ENCODE assay signal across 20 cellular contexts in genomic region chr6:85041376-85041775, GRCh38.
DNase-seq lines count a peak whose midpoint lies in the region; ATAC-seq, FAIRE-seq and TF ChIP-seq lines count a peak whose summit lies in the region.
"Had no signal": no experiment of that assay in that cellular context is flagged by ENCODE, and none has a peak within 500 bp of the region (broad histone marks: within the 10 kb centered on the region; RNA-seq: fewer than 3 reads in every experiment).

No MANE protein-coding gene starts in this region.

- no peak for TF ChIP-seq CTCF in VCaP (conservative IDR thresholded peaks at IDR 0.05)
- TF ChIP-seq CTCF in kidney (IDR thresholded peaks at IDR 0.05; ENCODE audit: borderline replicate concordance, extremely low read depth, insufficient read depth): no peak
- no peak for TF ChIP-seq CTCF in uterus (IDR thresholded peaks at IDR 0.05)

- no peak for TF ChIP-seq POLR2A in uterus (IDR thresholded peaks at IDR 0.05)

- H3K27ac ChIP-seq in VCaP: peak overlapping the region; percentile 17; the same call in 1 of the 2 replicates
- H3K27ac ChIP-seq in kidney (ENCODE audit: low read depth in 2 of 2, low read length in 2 of 2): no peak overlapping the region
- no peak overlapping the region for H3K27ac ChIP-seq in uterus
- H3K27ac ChIP-seq: epithelial cell of prostate, sigmoid colon had no signal

- H3K4me3 ChIP-seq in kidney (ENCODE audit: low read length in 2 of 2) (no peak overlapping the region), uterus (no peak overlapping the region)
- H3K4me3 ChIP-seq: MG63, sigmoid colon had no signal

- no peaks in the 10 kb centered on the region for H3K4me1 ChIP-seq in kidney (ENCODE audit: control insufficient read depth in 1 of 2, insufficient read depth in 1 of 2, low read depth in 1 of 2, low read length in 2 of 2)
- no peaks in the 10 kb centered on the region for H3K4me1 ChIP-seq in uterus
- H3K4me1 ChIP-seq: sigmoid colon had no signal

- DNase-seq in ELR (ENCODE audit: low read depth): peak; percentile 3
- DNase-seq in NCI-H524 treated with DMSO at 0.1 percent for 48 hours (lab: John Stamatoyannopoulos, UW): no peak
- DNase-seq in kidney: no peak
- DNase-seq in uterus: no peak
- no peak for DNase-seq in retina
- DNase-seq: activated CD4-positive, alpha-beta T cell treated with anti-CD3 and anti-CD28 coated beads, Interleukin-2, amount 50 U/mL, for 4 hours; MG63; midbrain; NCI-H2107; nucleus accumbens; Right ventricle myocardium superior; sigmoid colon had no signal

- no peak for FAIRE-seq in kidney (lab: Jason Lieb, UNC)
- FAIRE-seq: colon, H54, HTR-8/SVneo, islet of Langerhans had no signal

- H3K9ac ChIP-seq in kidney (ENCODE audit: low read length in 2 of 2): no peak overlapping the region

- H3K27me3 ChIP-seq in uterus: no peaks in the 10 kb centered on the region
- H3K27me3 ChIP-seq: MG63, sigmoid colon had no signal

- ATAC-seq in GM21786 (IDR thresholded peaks at IDR 0.05; ENCODE audit: unreplicated experiment): peak; percentile 50
- peak; percentile 81 for ATAC-seq in HG03520 (IDR thresholded peaks at IDR 0.05; ENCODE audit: unreplicated experiment)

- H3K36me3 ChIP-seq in kidney (ENCODE audit: control insufficient read depth in 1 of 2, insufficient read depth in 2 of 2, low read length in 2 of 2): no peaks in the 10 kb centered on the region
- H3K36me3 ChIP-seq in uterus: no peaks in the 10 kb centered on the region
- H3K36me3 ChIP-seq: MG63, sigmoid colon had no signal

- no peaks in the 10 kb centered on the region for H3K9me3 ChIP-seq in kidney (ENCODE audit: control insufficient read depth in 1 of 2, low read length in 2 of 2)
- H3K9me3 ChIP-seq in uterus: no peaks in the 10 kb centered on the region
- H3K9me3 ChIP-seq: MG63, sigmoid colon had no signal

- intact Hi-C loops in kidney (cut with DNase I): no loop called here
- intact Hi-C loops in uterus (cut with DNase I; ENCODE audit: low total_unique reads): no loop called here
